9 cellular contexts compared by ENCODE assay signal in genomic region chr1:206001476-206001888, GRCh38. TPM values are rescaled to one million over a fixed set of nuclear protein-coding genes. Genes with fewer than 3 reads are reported as not detected.
A peak's percentile ranks its signal among the peaks of the same experiment; 100 is the strongest.
DNase-seq lines count a peak whose midpoint lies in the region; ATAC-seq and TF ChIP-seq lines count a peak whose summit lies in the region.
"Had no signal": no experiment of that assay in that cellular context is flagged by ENCODE, and none has a peak within 500 bp of the region (broad histone marks: within the 10 kb centered on the region; RNA-seq: fewer than 3 reads in every experiment).

No MANE protein-coding gene starts in this region.

- peaks cover 3% of the 10 kb centered on the region for H3K4me1 Mint-ChIP-seq in T-helper 2 cell treated with Interferon-gamma antibody and Interleukin-4, amounts not matched to agents 5 μg/mL and 100 μg/mL, for 36 hours (ENCODE audit: low read depth)

- H3K9me3 ChIP-seq in fibroblast of lung (ENCODE audit: control insufficient read depth, insufficient read depth, low read depth, low read length) = no peaks in the 10 kb centered on the region
- no peaks in the 10 kb centered on the region for H3K9me3 ChIP-seq in psoas muscle

- TF ChIP-seq CTCF in fibroblast of lung (conservative IDR thresholded peaks at IDR 0.05 in 1 of 2, IDR thresholded peaks at IDR 0.05 in 1 of 2; ENCODE audit: low read depth in 1 of 2, low read length in 2 of 2) (no peak), psoas muscle (IDR thresholded peaks at IDR 0.05) (no peak)

- 32 to 45% (median 37%) methylated on average over 3 of the region's 3 CpGs for WGBS in psoas muscle, 3 donors

- peak overlapping the region; percentile 92 for H3K4me2 ChIP-seq in fibroblast of lung (ENCODE audit: extremely low read depth, insufficient read depth, low read length)

- H3K9me3 Mint-ChIP-seq in T-helper 2 cell treated with Interferon-gamma antibody and Interleukin-4, amounts not matched to agents 5 μg/mL and 100 μg/mL, for 36 hours = no peaks in the 10 kb centered on the region

- H3K36me3 ChIP-seq in fibroblast of lung (ENCODE audit: control insufficient read depth, insufficient read depth, low read length) = no peaks in the 10 kb centered on the region
- H3K36me3 ChIP-seq in psoas muscle (ENCODE audit: insufficient read depth in 1 of 2, low read depth in 1 of 2) = no peaks in the 10 kb centered on the region

- H3K27me3 ChIP-seq in fibroblast of lung (ENCODE audit: control insufficient read depth, insufficient read depth, low read length) = no peaks in the 10 kb centered on the region
- H3K27me3 ChIP-seq in psoas muscle (ENCODE audit: insufficient read depth in 3 of 3, low read length in 2 of 3) = no peaks in the 10 kb centered on the region

- H3K27ac ChIP-seq in fibroblast of lung (ENCODE audit: insufficient read depth, low read length) = no peak overlapping the region
- peak overlapping the region; percentile 69 for H3K27ac ChIP-seq in psoas muscle

- peak; percentile 97 for DNase-seq in HPDE6-E6E7 (ENCODE audit: extremely low spot score)
- peak; percentile 70 for DNase-seq in T-helper 2 cell treated with Interferon-gamma antibody and Interleukin-4, amounts not matched to agents 5 μg/mL and 100 μg/mL, for 36 hours (ENCODE audit: low spot score)
- peak; percentile 87 to 99 for DNase-seq in fibroblast of lung (ENCODE audit: low read depth in 2 of 2)
- peak in 1 of 2 donors; percentile 40 for DNase-seq in psoas muscle
- no peak for DNase-seq in NCI-H1930 (lab: John Stamatoyannopoulos, UW)

- H3K9ac ChIP-seq in fibroblast of lung (ENCODE audit: insufficient read depth, low read length) = no peak overlapping the region

- peaks cover 19% of the 10 kb centered on the region for H3K4me1 ChIP-seq in fibroblast of lung (ENCODE audit: control insufficient read depth, extremely low read depth, insufficient read depth, low read length)
- H3K4me1 ChIP-seq in psoas muscle = peaks cover 32% of the 10 kb centered on the region

- H2AFZ ChIP-seq in fibroblast of lung (ENCODE audit: low read length) = no peak overlapping the region

- intact Hi-C loops in psoas muscle (cut with DNase I) = no loop called here

- H3K79me2 ChIP-seq in fibroblast of lung (ENCODE audit: control insufficient read depth, insufficient read depth, low read length) = no peaks in the 10 kb centered on the region

- H3K4me3 Mint-ChIP-seq in T-helper 2 cell treated with Interferon-gamma antibody and Interleukin-4, amounts not matched to agents 5 μg/mL and 100 μg/mL, for 36 hours = no peak overlapping the region

- H4K20me1 ChIP-seq in fibroblast of lung (ENCODE audit: control insufficient read depth, extremely low read depth, insufficient read depth, low read length) = no peaks in the 10 kb centered on the region

- no peaks in the 10 kb centered on the region for H3K36me3 Mint-ChIP-seq in T-helper 2 cell treated with Interferon-gamma antibody and Interleukin-4, amounts not matched to agents 5 μg/mL and 100 μg/mL, for 36 hours (ENCODE audit: low read depth)

- H3K4me3 ChIP-seq in fibroblast of lung (replicated peaks in 1 of 4; ENCODE audit: control extremely low read depth in 1 of 4, insufficient read depth in 1 of 4, low read depth in 3 of 4, low read length in 4 of 4) (peak overlapping the region in 2 of 4 experiments; percentile 0 to 65), psoas muscle (peak overlapping the region; percentile 49)

- no peak overlapping the region for H3K27ac Mint-ChIP-seq in T-helper 2 cell treated with Interferon-gamma antibody and Interleukin-4, amounts not matched to agents 5 μg/mL and 100 μg/mL, for 36 hours

- peaks cover 4% of the 10 kb centered on the region for H3K27me3 Mint-ChIP-seq in T-helper 2 cell treated with Interferon-gamma antibody and Interleukin-4, amounts not matched to agents 5 μg/mL and 100 μg/mL, for 36 hours (ENCODE audit: low read depth)

- ATAC-seq in psoas muscle (peak; percentile 49 to 75 (median 58)), GM21737 (IDR thresholded peaks at IDR 0.05; ENCODE audit: unreplicated experiment) (no peak), HG03460 (IDR thresholded peaks at IDR 0.05; ENCODE audit: unreplicated experiment) (no peak), HG03469 (IDR thresholded peaks at IDR 0.05; ENCODE audit: unreplicated experiment) (no peak)

RNA-seq across cellular contexts. Expression of gene RAB7B, which starts 1.7 kb away (rescaled TPM):
- total RNA-seq in fibroblast of lung (5.4 and 9.1 TPM in 2 replicates), psoas muscle (1 to 10 TPM in 1 of 4 donors, under 1 TPM in 3; 0.17 to 1.2 (median 0.50) TPM)
- polyA plus RNA-seq in fibroblast of lung (15.5 and 20.1 TPM in 2 replicates), psoas muscle (under 1 TPM; 0.25 to 0.36 (median 0.27) TPM)
- polyA plus RNA-seq in fibroblast of lung (2012) = 13.6 and 17.8 TPM in 2 replicates
- 9.2 and 19.4 TPM in 2 replicates for polyA minus RNA-seq in fibroblast of lung (ENCODE audit: low replicate concordance)
- polyA plus RNA-seq: neural cell had no signal

RNA-seq across cellular contexts. Expression of gene CTSE, which starts 22.2 kb away (rescaled TPM):
- not detected in 2 replicates for total RNA-seq in fibroblast of lung
- polyA plus RNA-seq in fibroblast of lung = not detected in 2 replicates
- polyA plus RNA-seq in fibroblast of lung (2012) = 0.13 TPM in 1 of 2 replicates, not detected in the other
- polyA minus RNA-seq in fibroblast of lung (ENCODE audit: low replicate concordance) = not detected in 2 replicates
- total RNA-seq in psoas muscle = under 1 TPM in 1 of 4 donors, not detected in 3; 0.20 TPM
- polyA plus RNA-seq in psoas muscle = under 1 TPM in 2 of 3 donors, not detected in 1; 0.03 to 0.22 TPM
- polyA plus RNA-seq: neural cell had no signal

RNA-seq across cellular contexts. Expression of gene RHEX, which starts 51.5 kb away (rescaled TPM):
- total RNA-seq in fibroblast of lung = not detected in 2 replicates
- not detected in 2 replicates for polyA plus RNA-seq in fibroblast of lung
- polyA plus RNA-seq in fibroblast of lung (2012) = not detected in 2 replicates
- polyA minus RNA-seq in fibroblast of lung (ENCODE audit: low replicate concordance) = not detected in 2 replicates
- under 1 TPM in 3 of 4 donors, not detected in 1; 0.58 to 0.95 (median 0.86) TPM for total RNA-seq in psoas muscle
- under 1 TPM; 0.13 to 0.22 (median 0.21) TPM for polyA plus RNA-seq in psoas muscle
- polyA plus RNA-seq: neural cell had no signal

RNA-seq across cellular contexts. Expression of gene SLC26A9, which starts 58.2 kb away (rescaled TPM):
- total RNA-seq in fibroblast of lung (not detected in 2 replicates), psoas muscle (1 to 10 TPM in 1 of 4 donors, under 1 TPM in 3; 0.15 to 5.5 (median 0.47) TPM)
- polyA plus RNA-seq in fibroblast of lung (not detected in 2 replicates), psoas muscle (under 1 TPM; 0.16 to 0.56 (median 0.42) TPM)
- not detected in 2 replicates for polyA plus RNA-seq in fibroblast of lung (2012)
- not detected in 2 replicates for polyA minus RNA-seq in fibroblast of lung (ENCODE audit: low replicate concordance)
- polyA plus RNA-seq: neural cell had no signal

Comparison
In these comparisons a context has a peak if more than half of its experiments do, and no peak if none do; other contexts are left out.
1. DNase-seq: peak in HPDE6-E6E7 (single experiment), T-helper 2 cell treated with Interferon-gamma antibody and Interleukin-4, amounts not matched to agents 5 μg/mL and 100 μg/mL, for 36 hours (single experiment) and fibroblast of lung (2 of 2); none in NCI-H1930 (0 of 2).
2. ATAC-seq: peak in psoas muscle (4 of 4); none in GM21737 (single experiment), HG03460 (single experiment) and HG03469 (single experiment).